ENCODE assay signal across 23 cellular contexts in the genomic region with DNA sequence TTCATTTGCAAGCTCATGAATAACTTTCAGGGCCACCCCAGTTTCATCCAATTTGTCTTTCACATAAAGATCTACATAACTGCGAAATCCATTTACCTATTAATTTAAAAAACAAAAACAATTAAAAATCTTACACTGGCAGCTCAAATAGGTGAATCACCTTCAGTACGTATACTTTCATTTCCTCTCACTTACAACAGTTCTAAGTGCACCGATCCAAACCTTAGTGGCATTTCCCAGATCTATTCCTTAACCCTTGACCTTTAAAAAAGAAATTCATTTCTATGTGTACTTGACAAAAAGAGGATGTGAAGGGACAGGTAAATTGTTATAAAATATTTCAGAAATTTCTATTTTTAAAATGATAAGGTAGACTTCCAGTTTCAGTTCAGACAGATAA.
"Had no signal": no experiment of that assay in that cellular context is flagged by ENCODE, and none has a peak within 500 bp of the region (broad histone marks: within the 10 kb centered on the region; RNA-seq: fewer than 3 reads in every experiment).

No MANE protein-coding gene starts in this region.

- H3K9me3 ChIP-seq: gastroesophageal sphincter, left ventricle myocardium inferior, neutrophil, pancreas, psoas muscle, right atrium auricular region, spleen, suprapubic skin, tibial nerve had no signal

- H3K27me3 ChIP-seq: gastroesophageal sphincter, neutrophil, pancreas, right atrium auricular region, spleen, suprapubic skin, tibial nerve had no signal

- H3K4me3 Mint-ChIP-seq: activated naive CD4-positive, alpha-beta T cell treated with anti-CD3 and anti-CD28 coated beads for 36 hours; activated T-cell treated with anti-CD3 and anti-CD28 coated beads, Interleukin-2, amount 50 U/mL, for 4 hours; mesothelial cell of epicardium; nephron; stimulated activated naive CD8-positive, alpha-beta T cell treated with anti-CD3 and anti-CD28 coated beads, Interleukin-15, amount 100 ng/mL, for 72 hours; T-helper 2 cell treated with Interferon-gamma antibody and Interleukin-4, amounts not matched to agents 5 μg/mL and 100 μg/mL, for 36 hours had no signal

- H3K9me3 Mint-ChIP-seq: activated naive CD4-positive, alpha-beta T cell treated with anti-CD3 and anti-CD28 coated beads for 36 hours; activated T-cell treated with anti-CD3 and anti-CD28 coated beads, Interleukin-2, amount 50 U/mL, for 4 hours; mesothelial cell of epicardium; nephron; stimulated activated naive CD8-positive, alpha-beta T cell treated with anti-CD3 and anti-CD28 coated beads, Interleukin-15, amount 100 ng/mL, for 72 hours; T-helper 2 cell treated with Interferon-gamma antibody and Interleukin-4, amounts not matched to agents 5 μg/mL and 100 μg/mL, for 36 hours had no signal

- DNase-seq: activated CD4-positive, alpha-beta T cell treated with anti-CD3 and anti-CD28 coated beads, Interleukin-2, amount 50 U/mL, for 4 hours; activated CD8-positive, alpha-beta memory T cell treated with anti-CD3 and anti-CD28 coated beads for 24 hours; activated CD8-positive, alpha-beta memory T cell treated with anti-CD3 and anti-CD28 coated beads, Interleukin-2, amount 50 U/mL, for 4 hours; activated effector memory CD4-positive, alpha-beta T cell treated with Interleukin-2 at 50 U/mL for 16 hours; activated naive CD4-positive, alpha-beta T cell treated with anti-CD3 and anti-CD28 coated beads for 36 hours; activated T-cell treated with anti-CD3 and anti-CD28 coated beads, Interleukin-2, amount 50 U/mL, for 4 hours; cortex of kidney; head of caudate nucleus; hypothalamus; left ventricle myocardium inferior; pancreas; psoas muscle; spleen; stimulated activated CD4-positive, alpha-beta T cell treated with anti-CD3 and anti-CD28 coated beads, Interleukin-4, amount 100 ng/mL, for 1 hour; stimulated activated naive CD8-positive, alpha-beta T cell treated with anti-CD3 and anti-CD28 coated beads, Interleukin-15, amount 100 ng/mL, for 72 hours had no signal

- H3K4me3 ChIP-seq: gastroesophageal sphincter, left ventricle myocardium inferior, pancreas, psoas muscle, right atrium auricular region, spleen, suprapubic skin, tibial nerve had no signal

- H3K27ac Mint-ChIP-seq: activated naive CD4-positive, alpha-beta T cell treated with anti-CD3 and anti-CD28 coated beads for 36 hours; mesothelial cell of epicardium; nephron; T-helper 2 cell treated with Interferon-gamma antibody and Interleukin-4, amounts not matched to agents 5 μg/mL and 100 μg/mL, for 36 hours had no signal

- H3K27me3 Mint-ChIP-seq: stimulated activated naive CD8-positive, alpha-beta T cell treated with anti-CD3 and anti-CD28 coated beads, Interleukin-15, amount 100 ng/mL, for 72 hours had no signal

- H3K4me1 ChIP-seq: gastroesophageal sphincter, left ventricle myocardium inferior, pancreas, psoas muscle, right atrium auricular region, suprapubic skin had no signal

- ATAC-seq: activated T-cell treated with anti-CD3 and anti-CD28 coated beads, Interleukin-2, amount 50 U/mL, for 4 hours; gastroesophageal sphincter; pancreas; psoas muscle; stimulated activated naive CD8-positive, alpha-beta T cell treated with anti-CD3 and anti-CD28 coated beads, Interleukin-15, amount 100 ng/mL, for 72 hours had no signal

- H3K4me1 Mint-ChIP-seq: mesothelial cell of epicardium, nephron had no signal
